ENCODE assay signal across 6 cellular contexts in the genomic region with DNA sequence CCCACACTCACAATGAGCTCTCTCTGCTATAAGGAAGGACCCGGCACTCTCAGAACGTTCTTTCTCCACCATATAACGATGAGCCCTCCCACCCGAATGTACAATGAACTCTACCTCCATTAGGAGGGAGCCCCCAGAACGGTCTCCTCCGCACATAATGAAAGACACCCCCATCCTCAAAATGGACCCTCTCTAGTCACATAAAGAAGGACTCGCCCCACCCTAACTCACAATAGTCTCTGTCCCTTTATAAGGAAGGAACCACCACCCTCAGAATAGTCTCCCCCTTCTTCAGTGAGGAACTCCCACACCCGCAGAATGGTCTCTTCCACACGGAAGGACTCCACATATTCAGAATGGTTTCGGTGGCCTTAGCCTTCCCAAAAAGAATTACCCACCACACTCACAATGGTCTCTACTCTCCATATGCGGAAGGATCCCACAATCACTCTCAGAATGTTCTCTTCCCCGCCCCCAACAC. TPM values are rescaled to one million over a fixed set of nuclear protein-coding genes. Genes with fewer than 3 reads are reported as not detected.
DNase-seq lines count a peak whose midpoint lies in the region; ATAC-seq and TF ChIP-seq lines count a peak whose summit lies in the region.

No MANE protein-coding gene starts in this region.

- peak overlapping the region; percentile 50 for H3K9ac ChIP-seq in H9 (ENCODE audit: extremely low read depth, insufficient read length, low read length)
- H3K9ac ChIP-seq in mesendoderm (ENCODE audit: low read length) = peak overlapping the region; percentile 77

- H2BK15ac ChIP-seq in H9 (ENCODE audit: low read depth, low read length) (no peak overlapping the region), mesendoderm (replicated peaks; ENCODE audit: low read depth) (no peak overlapping the region)

- no peaks in the 10 kb centered on the region for H3K23me2 ChIP-seq in H9 (ENCODE audit: insufficient read length, low read depth, low read length, poor library complexity, severe bottlenecking)

- H3K9me3 Mint-ChIP-seq in H9 = peaks cover 71 to 75% of the 10 kb centered on the region in 2 experiments
- no peaks in the 10 kb centered on the region for H3K9me3 Mint-ChIP-seq in activated T-helper 17 cell treated with anti-CD3 and anti-CD28 coated beads, Interleukin-2, amount 50 U/mL, for 72 hours

- no peak overlapping the region for H3T11ph ChIP-seq in H9 (ENCODE audit: low read length)

- H4K91ac ChIP-seq in H9 (ENCODE audit: insufficient read length, low read depth, low read length) = no peak overlapping the region

- H3K4me3 ChIP-seq in mesendoderm (ENCODE audit: low read length) = peak overlapping the region; percentile 70

- no peak for TF ChIP-seq CTCF in H9 (conservative IDR thresholded peaks at IDR 0.05)

- H3K4ac ChIP-seq in H9 (ENCODE audit: low read depth, low read length) (no peak overlapping the region), mesendoderm (ENCODE audit: low read depth, low read length) (no peak overlapping the region)

- no peak overlapping the region for H2BK5ac ChIP-seq in H9 (ENCODE audit: insufficient read length, low read length)
- H2BK5ac ChIP-seq in mesendoderm (ENCODE audit: low read length) = no peak overlapping the region

- H3K79me2 ChIP-seq in H9 (ENCODE audit: insufficient read depth, low read length) (peaks cover 7% of the 10 kb centered on the region; the same call in 1 of the 2 replicates), mesendoderm (ENCODE audit: control insufficient read depth, insufficient read depth, low read length) (peaks cover 6% of the 10 kb centered on the region)

- H3K4me1 ChIP-seq in H9 (ENCODE audit: insufficient read depth, low read length) (no peaks in the 10 kb centered on the region), mesendoderm (ENCODE audit: control insufficient read depth, low read depth, low read length) (no peaks in the 10 kb centered on the region)

- H3K18ac ChIP-seq in H9 (ENCODE audit: insufficient read length, low read depth, low read length) (no peak overlapping the region), mesendoderm (ENCODE audit: low read length) (no peak overlapping the region)

- H2AFZ ChIP-seq in H9 (ENCODE audit: low read length) = no peak overlapping the region

- no CpG with 5 or more reads among the region's 12 CpGs for WGBS in H9 (ENCODE audit: extremely low coverage, insufficient read length, low lambda C conversion rate)
- WGBS in mesendoderm (ENCODE audit: extremely low coverage, insufficient coverage, low lambda C conversion rate) = no CpG with 5 or more reads among the region's 12 CpGs

- DNase-seq in H9 (no peak), mesendoderm (peak; percentile 49), G401 (ENCODE audit: low spot score) (no peak), NCI-H526 treated with DMSO at 0.1 percent for 48 hours (lab: John Stamatoyannopoulos, UW) (no peak)
- no peak for DNase-seq in activated CD4-positive, alpha-beta T cell treated with anti-CD3 and anti-CD28 coated beads, Interleukin-2, amount 50 U/mL, for 4 hours

- H3K4me1 Mint-ChIP-seq in H9 = peaks cover 16 to 41% of the 10 kb centered on the region in 2 experiments
- peaks cover 22% of the 10 kb centered on the region for H3K4me1 Mint-ChIP-seq in activated T-helper 17 cell treated with anti-CD3 and anti-CD28 coated beads, Interleukin-2, amount 50 U/mL, for 72 hours

- H4K20me1 ChIP-seq in H9 (ENCODE audit: control insufficient read depth, insufficient read depth, insufficient read length) = no peaks in the 10 kb centered on the region

- H3K27me3 ChIP-seq in H9 (ENCODE audit: insufficient read depth, low read length) = no peaks in the 10 kb centered on the region
- no peaks in the 10 kb centered on the region for H3K27me3 ChIP-seq in mesendoderm (ENCODE audit: insufficient read depth, low read length, poor library complexity)

- H3K27me3 Mint-ChIP-seq in H9 (ENCODE audit: low read depth) = peaks cover 3% of the 10 kb centered on the region
- no peaks in the 10 kb centered on the region for H3K27me3 Mint-ChIP-seq in activated T-helper 17 cell treated with anti-CD3 and anti-CD28 coated beads, Interleukin-2, amount 50 U/mL, for 72 hours

- H2AK5ac ChIP-seq in H9 (ENCODE audit: insufficient read length, low read length) (no peak overlapping the region), mesendoderm (ENCODE audit: low read length) (no peak overlapping the region)

- H3K27ac Mint-ChIP-seq in H9 = peak overlapping the region; percentile 90 to 98 (median 95)
- H3K27ac Mint-ChIP-seq in activated T-helper 17 cell treated with anti-CD3 and anti-CD28 coated beads, Interleukin-2, amount 50 U/mL, for 72 hours = peak overlapping the region; percentile 98

- H3K36me3 ChIP-seq in mesendoderm (ENCODE audit: control insufficient read depth, insufficient read depth, low read length) = no peaks in the 10 kb centered on the region

- H3K56ac ChIP-seq in H9 (ENCODE audit: insufficient read length, low read depth, low read length) (no peak overlapping the region), mesendoderm (ENCODE audit: low read length) (peak overlapping the region; percentile 87)

- H3K79me1 ChIP-seq in H9 (ENCODE audit: insufficient read depth, low read depth, low read length, poor library complexity, severe bottlenecking) (peaks cover 4% of the 10 kb centered on the region), mesendoderm (ENCODE audit: low read length) (no peaks in the 10 kb centered on the region)

- no peak overlapping the region for H2BK12ac ChIP-seq in H9 (ENCODE audit: insufficient read length, low read depth, low read length)

- no peak overlapping the region for H3K27ac ChIP-seq in H9 (ENCODE audit: insufficient read length, low read depth, low read length)
- H3K27ac ChIP-seq in mesendoderm (ENCODE audit: low read depth, low read length) = no peak overlapping the region

- H4K5ac ChIP-seq in H9 (ENCODE audit: insufficient read length, low read depth, low read length) (no peak overlapping the region), mesendoderm (ENCODE audit: low read length) (no peak overlapping the region)

- peaks cover 29 to 48% (median 45%) of the 10 kb centered on the region in 3 experiments for H3K36me3 Mint-ChIP-seq in H9 (ENCODE audit: insufficient read depth in 1 of 3, low read depth in 3 of 3)
- peaks cover 70% of the 10 kb centered on the region for H3K36me3 Mint-ChIP-seq in activated T-helper 17 cell treated with anti-CD3 and anti-CD28 coated beads, Interleukin-2, amount 50 U/mL, for 72 hours (ENCODE audit: low read depth)

- H3K4me3 Mint-ChIP-seq in H9 = peak overlapping the region; percentile 87 to 94
- H3K4me3 Mint-ChIP-seq in activated T-helper 17 cell treated with anti-CD3 and anti-CD28 coated beads, Interleukin-2, amount 50 U/mL, for 72 hours = peak overlapping the region; percentile 97

- H2BK120ac ChIP-seq in H9 (ENCODE audit: low read depth, low read length, poor library complexity, severe bottlenecking) = no peak overlapping the region
- no peak overlapping the region for H2BK120ac ChIP-seq in mesendoderm (ENCODE audit: low read depth, low read length)

- H3K9me3 ChIP-seq in H9 (ENCODE audit: control insufficient read depth, low read depth, low read length) = no peaks in the 10 kb centered on the region

- in situ Hi-C loops in G401 (cut with HindIII; ENCODE audit: low sequenced_read_pairs) = no loop called here

- peak; percentile 8 for ATAC-seq in activated T-helper 17 cell treated with anti-CD3 and anti-CD28 coated beads, Interleukin-2, amount 50 U/mL, for 72 hours (replicated peaks)

- H3K4me2 ChIP-seq in H9 (ENCODE audit: insufficient read depth, insufficient read length, low read length) (peak overlapping the region; percentile 48), mesendoderm (ENCODE audit: low read length) (peak overlapping the region; percentile 57)

- H3K14ac ChIP-seq in H9 (ENCODE audit: insufficient read depth, low read length) = no peak overlapping the region

- H3K23ac ChIP-seq in H9 (ENCODE audit: insufficient read length, low read depth, low read length) = no peak overlapping the region
- H3K23ac ChIP-seq in mesendoderm (ENCODE audit: low read length) = no peak overlapping the region

- no peak overlapping the region for H2BK20ac ChIP-seq in H9 (ENCODE audit: low read depth, low read length, poor library complexity, severe bottlenecking)

- H4K8ac ChIP-seq in H9 (replicated peaks; ENCODE audit: insufficient read length, low read depth, low read length) (no peak overlapping the region), mesendoderm (ENCODE audit: low read depth, low read length) (no peak overlapping the region)

RNA-seq across cellular contexts. Expression of a gene that starts 0.5 kb away (rescaled TPM):
- 29.1 and 32.9 TPM in 2 replicates for total RNA-seq in H9 (2021)
- 10 to 100 TPM; 24.6 to 32.8 TPM for total RNA-seq in activated T-helper 17 cell treated with anti-CD3 and anti-CD28 coated beads, Interleukin-2, amount 50 U/mL, for 72 hours
- 15.8 TPM for polyA plus RNA-seq in mesendoderm (2013, experiment 1 of 2)
- polyA plus RNA-seq in mesendoderm (2013, experiment 2 of 2) = 15.7 TPM
- 10.1 and 15.7 TPM in 2 replicates for total RNA-seq in G401 (2014; rRNA removed; shearing (Covaris generic))

RNA-seq across cellular contexts. Expression of a gene that starts 7.9 kb away (rescaled TPM):
- 154 and 163 TPM in 2 replicates for total RNA-seq in H9 (2021)
- total RNA-seq in activated T-helper 17 cell treated with anti-CD3 and anti-CD28 coated beads, Interleukin-2, amount 50 U/mL, for 72 hours = 100 to 1,000 TPM; 350 to 648 TPM
- polyA plus RNA-seq in mesendoderm (2013, experiment 1 of 2) = 55.7 TPM
- 57.8 TPM for polyA plus RNA-seq in mesendoderm (2013, experiment 2 of 2)
- 14.6 and 20.6 TPM in 2 replicates for total RNA-seq in G401 (2014; rRNA removed; shearing (Covaris generic))

RNA-seq across cellular contexts. Expression of a gene that starts 13.2 kb away (rescaled TPM):
- 87.5 and 87.9 TPM in 2 replicates for total RNA-seq in H9 (2021)
- total RNA-seq in activated T-helper 17 cell treated with anti-CD3 and anti-CD28 coated beads, Interleukin-2, amount 50 U/mL, for 72 hours = 10 to 100 TPM; 62.6 to 95.7 TPM
- 83.0 TPM for polyA plus RNA-seq in mesendoderm (2013, experiment 1 of 2)
- 83.7 TPM for polyA plus RNA-seq in mesendoderm (2013, experiment 2 of 2)
- total RNA-seq in G401 (2014; rRNA removed; shearing (Covaris generic)) = 96.1 and 119 TPM in 2 replicates

RNA-seq across cellular contexts. Expression of a gene that starts 13.4 kb away (rescaled TPM):
- 89.0 and 89.7 TPM in 2 replicates for total RNA-seq in H9 (2021)
- 10 to 100 TPM; 54.4 to 66.3 TPM for total RNA-seq in activated T-helper 17 cell treated with anti-CD3 and anti-CD28 coated beads, Interleukin-2, amount 50 U/mL, for 72 hours
- 52.0 TPM for polyA plus RNA-seq in mesendoderm (2013, experiment 1 of 2)
- 55.2 TPM for polyA plus RNA-seq in mesendoderm (2013, experiment 2 of 2)
- 115 and 138 TPM in 2 replicates for total RNA-seq in G401 (2014; rRNA removed; shearing (Covaris generic))

RNA-seq across cellular contexts. Expression of a gene that starts 46.4 kb away (rescaled TPM):
- 62.5 and 62.6 TPM in 2 replicates for total RNA-seq in H9 (2021)
- total RNA-seq in activated T-helper 17 cell treated with anti-CD3 and anti-CD28 coated beads, Interleukin-2, amount 50 U/mL, for 72 hours = 100 to 1,000 TPM in 1 of 2 donors, 10 to 100 TPM in 1; 67.1 to 111 TPM
- polyA plus RNA-seq in mesendoderm (2013, experiment 1 of 2) = 36.6 TPM
- 35.8 TPM for polyA plus RNA-seq in mesendoderm (2013, experiment 2 of 2)
- total RNA-seq in G401 (2014; rRNA removed; shearing (Covaris generic)) = 70.5 and 75.2 TPM in 2 replicates
